Comparison of ENCODE assay signal across 33 cellular contexts in genomic region chr12:78260976-78261375, GRCh38.
"Had no signal": no experiment of that assay in that cellular context is flagged by ENCODE, and none has a peak within 500 bp of the region (broad histone marks: within the 10 kb centered on the region; RNA-seq: fewer than 3 reads in every experiment).

No MANE protein-coding gene starts in this region.

- H3K4me1 ChIP-seq: adrenal gland, gastroesophageal sphincter, left lung, lower lobe of right lung, neural progenitor cell, parathyroid adenoma, stomach, thyroid gland, upper lobe of left lung had no signal

- H3K4me1 Mint-ChIP-seq: activated naive CD8-positive, alpha-beta T cell treated with anti-CD3 and anti-CD28 coated beads for 36 hours; immature natural killer cell; natural killer cell; neural progenitor cell; stimulated activated naive B cell treated with anti-CD40 and anti-IgM and Interleukin-4, amounts not matched to agents 10 μg/mL and 1 μg/mL and 100 μg/mL, for 72 hours had no signal

- H3K27ac Mint-ChIP-seq: activated naive CD4-positive, alpha-beta T cell treated with anti-CD3 and anti-CD28 coated beads for 36 hours; activated naive CD8-positive, alpha-beta T cell treated with anti-CD3 and anti-CD28 coated beads for 36 hours; activated T-helper 1 cell treated with anti-CD3 and anti-CD28 coated beads, Interleukin-12 subunit alpha, Interleukin-12 subunit beta, Interleukin-2, Interleukin-4 antibody, amounts not matched to agents 30 ng/mL and 10 ng/mL and 1 ng/mL, durations not matched to agents 14 hours and 24 hours and 36 hours; immature natural killer cell; natural killer cell; neural progenitor cell; stimulated activated naive B cell treated with anti-CD40 and anti-IgM and Interleukin-4, amounts not matched to agents 10 μg/mL and 1 μg/mL and 100 μg/mL, for 72 hours had no signal

- H3K27me3 ChIP-seq: adrenal gland, dorsolateral prefrontal cortex, gastroesophageal sphincter, left lung, neural progenitor cell, stomach, thyroid gland, upper lobe of left lung had no signal

- H3K4me3 Mint-ChIP-seq: activated naive CD4-positive, alpha-beta T cell treated with anti-CD3 and anti-CD28 coated beads for 36 hours; activated naive CD8-positive, alpha-beta T cell treated with anti-CD3 and anti-CD28 coated beads for 36 hours; activated T-helper 1 cell treated with anti-CD3 and anti-CD28 coated beads, Interleukin-12 subunit alpha, Interleukin-12 subunit beta, Interleukin-2, Interleukin-4 antibody, amounts not matched to agents 30 ng/mL and 10 ng/mL and 1 ng/mL, durations not matched to agents 14 hours and 24 hours and 36 hours; brain; immature natural killer cell; natural killer cell; neural progenitor cell; stimulated activated naive B cell treated with anti-CD40 and anti-IgM and Interleukin-4, amounts not matched to agents 10 μg/mL and 1 μg/mL and 100 μg/mL, for 72 hours had no signal

- H3K9me3 ChIP-seq: adrenal gland, left lung, lower lobe of right lung, thyroid gland, upper lobe of left lung had no signal

- H3K27me3 Mint-ChIP-seq: activated naive CD8-positive, alpha-beta T cell treated with anti-CD3 and anti-CD28 coated beads for 36 hours; brain; stimulated activated naive B cell treated with anti-CD40 and anti-IgM and Interleukin-4, amounts not matched to agents 10 μg/mL and 1 μg/mL and 100 μg/mL, for 72 hours had no signal

- H3K4me2 ChIP-seq: neural progenitor cell had no signal

- H3K36me3 Mint-ChIP-seq: activated naive CD8-positive, alpha-beta T cell treated with anti-CD3 and anti-CD28 coated beads for 36 hours; brain; immature natural killer cell; neural progenitor cell; stimulated activated naive B cell treated with anti-CD40 and anti-IgM and Interleukin-4, amounts not matched to agents 10 μg/mL and 1 μg/mL and 100 μg/mL, for 72 hours had no signal

- H3K9ac ChIP-seq: neural progenitor cell, parathyroid adenoma had no signal

- H3K4me3 ChIP-seq: adrenal gland, coronary artery, dorsolateral prefrontal cortex, gastroesophageal sphincter, left lung, lower lobe of right lung, neural progenitor cell, stomach, thyroid gland, upper lobe of left lung had no signal

- H3K36me3 ChIP-seq: adrenal gland, gastroesophageal sphincter, left lung, lower lobe of right lung, neural progenitor cell, stomach, thyroid gland, upper lobe of left lung, WERI-Rb-1 had no signal

- H3K27ac ChIP-seq: adrenal gland, coronary artery, gastroesophageal sphincter, left lung, lower lobe of right lung, neural progenitor cell, parathyroid adenoma, stomach, thyroid gland, upper lobe of left lung, WERI-Rb-1 had no signal

- DNase-seq: activated CD4-positive, alpha-beta T cell treated with anti-CD3 and anti-CD28 coated beads for 48 hours; activated CD4-positive, alpha-beta T cell treated with anti-CD3 and anti-CD28 coated beads, Interleukin-2, amount 50 U/mL, for 48 hours; activated CD8-positive, alpha-beta memory T cell treated with anti-CD3 and anti-CD28 coated beads for 24 hours; activated effector memory CD4-positive, alpha-beta T cell treated with anti-CD3 and anti-CD28 coated beads, Interleukin-2, amount 50 U/mL, for 16 hours; activated naive CD4-positive, alpha-beta T cell treated with anti-CD3 and anti-CD28 coated beads for 36 hours; activated naive CD8-positive, alpha-beta T cell treated with anti-CD3 and anti-CD28 coated beads for 36 hours; adrenal gland; aorta; dorsolateral prefrontal cortex; effector memory CD4-positive, alpha-beta T cell; hippocampal formation; immature natural killer cell; lower lobe of right lung; mesenchymal stem cell; natural killer cell; occipital lobe; right cardiac atrium; stimulated activated CD4-positive, alpha-beta T cell treated with anti-CD3 and anti-CD28 coated beads, Interleukin-15, amount 100 ng/mL, for 24 hours; stimulated activated CD4-positive, alpha-beta T cell treated with anti-CD3 and anti-CD28 coated beads, Interleukin-2, amount 100 ng/mL, for 24 hours; stimulated activated naive B cell treated with anti-CD40 and anti-IgM and Interleukin-4, amounts not matched to agents 10 μg/mL and 1 μg/mL and 100 μg/mL, for 72 hours; stomach; T1000; thyroid gland; WERI-Rb-1 had no signal

- H2AFZ ChIP-seq: parathyroid adenoma had no signal

- ATAC-seq: activated CD4-positive, CD25-positive, alpha-beta regulatory T cell treated with anti-CD3 and anti-CD28 coated beads, Interleukin-2, amount 50 U/mL, for 24 hours; gastroesophageal sphincter; left lung; lower lobe of right lung; natural killer cell; right cardiac atrium; stimulated activated naive B cell treated with anti-CD40 and anti-IgM and Interleukin-4, amounts not matched to agents 10 μg/mL and 1 μg/mL and 100 μg/mL, for 72 hours had no signal

- H3K79me2 ChIP-seq: parathyroid adenoma had no signal
